1 cellular context compared by ENCODE assay signal in the genomic region with DNA sequence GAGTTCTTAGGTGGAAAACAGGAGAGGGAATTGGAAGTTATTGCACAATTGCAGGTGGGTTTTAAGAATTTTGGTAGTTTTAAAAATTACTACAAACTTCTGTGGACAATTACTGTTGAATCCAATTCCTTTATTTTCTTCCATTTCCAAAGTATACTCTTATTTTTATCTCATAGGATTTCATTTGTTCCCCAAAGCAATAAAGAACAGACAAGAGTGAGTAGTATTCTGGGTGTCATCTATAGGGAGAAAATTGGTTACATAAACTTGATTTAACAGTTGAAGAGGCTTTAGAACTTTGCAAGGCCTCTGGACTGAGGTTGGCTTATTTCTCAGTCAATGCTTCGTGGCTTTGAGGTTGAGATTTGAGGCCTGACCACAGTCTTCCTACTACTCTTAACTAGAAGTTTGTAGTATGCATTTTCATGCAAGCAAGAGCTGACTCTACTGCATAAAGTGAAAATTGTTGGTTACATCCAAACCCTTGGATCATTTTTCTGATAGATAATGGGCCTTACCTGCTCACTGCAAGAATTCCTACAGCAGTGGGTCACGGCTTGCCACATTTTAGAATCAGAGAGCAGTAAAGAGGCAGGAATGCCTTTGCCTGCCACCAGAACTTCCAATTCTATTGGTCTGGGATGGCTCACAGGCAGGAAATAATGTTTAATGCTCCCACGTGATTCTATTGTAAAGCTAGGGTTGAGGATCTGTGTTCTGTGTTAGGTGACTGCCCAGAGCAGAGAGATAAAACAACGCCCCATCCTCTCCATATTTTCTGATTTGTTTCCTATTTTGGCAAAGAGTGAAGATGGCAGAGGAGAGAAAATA.
TF ChIP-seq lines count a peak whose summit lies in the region.

No MANE protein-coding gene starts in this region.

TF ChIP-seq in HepG2, 621 proteins besides CTCF, POLR2A, EP300 and RAD21 (continued from another document and continues in another):
- TF ChIP-seq, protein P1, sequence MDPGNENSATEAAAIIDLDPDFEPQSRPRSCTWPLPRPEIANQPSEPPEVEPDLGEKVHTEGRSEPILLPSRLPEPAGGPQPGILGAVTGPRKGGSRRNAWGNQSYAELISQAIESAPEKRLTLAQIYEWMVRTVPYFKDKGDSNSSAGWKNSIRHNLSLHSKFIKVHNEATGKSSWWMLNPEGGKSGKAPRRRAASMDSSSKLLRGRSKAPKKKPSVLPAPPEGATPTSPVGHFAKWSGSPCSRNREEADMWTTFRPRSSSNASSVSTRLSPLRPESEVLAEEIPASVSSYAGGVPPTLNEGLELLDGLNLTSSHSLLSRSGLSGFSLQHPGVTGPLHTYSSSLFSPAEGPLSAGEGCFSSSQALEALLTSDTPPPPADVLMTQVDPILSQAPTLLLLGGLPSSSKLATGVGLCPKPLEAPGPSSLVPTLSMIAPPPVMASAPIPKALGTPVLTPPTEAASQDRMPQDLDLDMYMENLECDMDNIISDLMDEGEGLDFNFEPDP (CRISPR knock-in tag; conservative IDR thresholded peaks at IDR 0.05): 0 out of 2 replicates have a peak, but pooled peaks have one; percentile 89
- TF ChIP-seq ZNF772 (CRISPR knock-in tag; IDR thresholded peaks at IDR 0.05): peak; percentile 83
- TF ChIP-seq ZNF331 (CRISPR knock-in tag; IDR thresholded peaks at IDR 0.05): peak; percentile 14; the same call in 1 of the 2 replicates
- peak; percentile 29; the same call in 1 of the 2 replicates for TF ChIP-seq MIXL1 (CRISPR knock-in tag; IDR thresholded peaks at IDR 0.05)
- TF ChIP-seq PHF5A (CRISPR knock-in tag; IDR thresholded peaks at IDR 0.05; ENCODE audit: low read depth, unreplicated experiment): peak; percentile 32
- TF ChIP-seq ARHGAP35 (CRISPR knock-in tag; IDR thresholded peaks at IDR 0.05; ENCODE audit: borderline replicate concordance): 0 out of 2 replicates have a peak, but pooled peaks have one; percentile 33
- TF ChIP-seq ZNF761 (CRISPR knock-in tag; conservative IDR thresholded peaks at IDR 0.05): no peak
- TF ChIP-seq ZNF468 (CRISPR knock-in tag; IDR thresholded peaks at IDR 0.05): no peak
- no peak for TF ChIP-seq CBFB (CRISPR knock-in tag; IDR thresholded peaks at IDR 0.05)
- TF ChIP-seq ZFX (CRISPR knock-in tag; IDR thresholded peaks at IDR 0.05; ENCODE audit: low read depth): peak; percentile 58; the same call in 1 of the 2 replicates
- TF ChIP-seq AHR (CRISPR knock-in tag; IDR thresholded peaks at IDR 0.05): no peak
- no peak for TF ChIP-seq CBX2 (IDR thresholded peaks at IDR 0.05; ENCODE audit: low read depth, low read length)
- TF ChIP-seq CBX2 (CRISPR knock-in tag; IDR thresholded peaks at IDR 0.05; ENCODE audit: low read depth): peak; percentile 60; the same call in 1 of the 2 replicates
- TF ChIP-seq ZNF781 (CRISPR knock-in tag; IDR thresholded peaks at IDR 0.05; ENCODE audit: borderline replicate concordance, not compliant biosample characterization): peak; percentile 51
- peak; percentile 51; the same call in 1 of the 2 replicates for TF ChIP-seq CEBPG (CRISPR knock-in tag; IDR thresholded peaks at IDR 0.05)
- TF ChIP-seq TEAD2 (CRISPR knock-in tag; IDR thresholded peaks at IDR 0.05): no peak
- TF ChIP-seq, protein P2, sequence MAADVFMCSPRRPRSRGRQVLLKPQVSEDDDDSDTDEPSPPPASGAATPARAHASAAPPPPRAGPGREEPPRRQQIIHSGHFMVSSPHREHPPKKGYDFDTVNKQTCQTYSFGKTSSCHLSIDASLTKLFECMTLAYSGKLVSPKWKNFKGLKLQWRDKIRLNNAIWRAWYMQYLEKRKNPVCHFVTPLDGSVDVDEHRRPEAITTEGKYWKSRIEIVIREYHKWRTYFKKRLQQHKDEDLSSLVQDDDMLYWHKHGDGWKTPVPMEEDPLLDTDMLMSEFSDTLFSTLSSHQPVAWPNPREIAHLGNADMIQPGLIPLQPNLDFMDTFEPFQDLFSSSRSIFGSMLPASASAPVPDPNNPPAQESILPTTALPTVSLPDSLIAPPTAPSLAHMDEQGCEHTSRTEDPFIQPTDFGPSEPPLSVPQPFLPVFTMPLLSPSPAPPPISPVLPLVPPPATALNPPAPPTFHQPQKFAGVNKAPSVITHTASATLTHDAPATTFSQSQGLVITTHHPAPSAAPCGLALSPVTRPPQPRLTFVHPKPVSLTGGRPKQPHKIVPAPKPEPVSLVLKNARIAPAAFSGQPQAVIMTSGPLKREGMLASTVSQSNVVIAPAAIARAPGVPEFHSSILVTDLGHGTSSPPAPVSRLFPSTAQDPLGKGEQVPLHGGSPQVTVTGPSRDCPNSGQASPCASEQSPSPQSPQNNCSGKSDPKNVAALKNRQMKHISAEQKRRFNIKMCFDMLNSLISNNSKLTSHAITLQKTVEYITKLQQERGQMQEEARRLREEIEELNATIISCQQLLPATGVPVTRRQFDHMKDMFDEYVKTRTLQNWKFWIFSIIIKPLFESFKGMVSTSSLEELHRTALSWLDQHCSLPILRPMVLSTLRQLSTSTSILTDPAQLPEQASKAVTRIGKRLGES (CRISPR knock-in tag; IDR thresholded peaks at IDR 0.05; ENCODE audit: borderline replicate concordance): peak; percentile 71; the same call in 1 of the 2 replicates
- peak; percentile 72; the same call in 1 of the 2 replicates for TF ChIP-seq KDM4B (CRISPR knock-in tag; IDR thresholded peaks at IDR 0.05)
- peak; percentile 0; the same call in 1 of the 2 replicates for TF ChIP-seq ZNF343 (CRISPR knock-in tag; IDR thresholded peaks at IDR 0.05)
- TF ChIP-seq HNF4G (IDR thresholded peaks at IDR 0.05; ENCODE audit: borderline replicate concordance, low read depth, low read length): no peak
- TF ChIP-seq HNF4G (CRISPR knock-in tag; IDR thresholded peaks at IDR 0.05; ENCODE audit: borderline replicate concordance, low read depth): no peak
- TF ChIP-seq GZF1 (CRISPR knock-in tag; IDR thresholded peaks at IDR 0.05): 0 out of 2 replicates have a peak, but pooled peaks have one; percentile 18
- TF ChIP-seq, protein P3, sequence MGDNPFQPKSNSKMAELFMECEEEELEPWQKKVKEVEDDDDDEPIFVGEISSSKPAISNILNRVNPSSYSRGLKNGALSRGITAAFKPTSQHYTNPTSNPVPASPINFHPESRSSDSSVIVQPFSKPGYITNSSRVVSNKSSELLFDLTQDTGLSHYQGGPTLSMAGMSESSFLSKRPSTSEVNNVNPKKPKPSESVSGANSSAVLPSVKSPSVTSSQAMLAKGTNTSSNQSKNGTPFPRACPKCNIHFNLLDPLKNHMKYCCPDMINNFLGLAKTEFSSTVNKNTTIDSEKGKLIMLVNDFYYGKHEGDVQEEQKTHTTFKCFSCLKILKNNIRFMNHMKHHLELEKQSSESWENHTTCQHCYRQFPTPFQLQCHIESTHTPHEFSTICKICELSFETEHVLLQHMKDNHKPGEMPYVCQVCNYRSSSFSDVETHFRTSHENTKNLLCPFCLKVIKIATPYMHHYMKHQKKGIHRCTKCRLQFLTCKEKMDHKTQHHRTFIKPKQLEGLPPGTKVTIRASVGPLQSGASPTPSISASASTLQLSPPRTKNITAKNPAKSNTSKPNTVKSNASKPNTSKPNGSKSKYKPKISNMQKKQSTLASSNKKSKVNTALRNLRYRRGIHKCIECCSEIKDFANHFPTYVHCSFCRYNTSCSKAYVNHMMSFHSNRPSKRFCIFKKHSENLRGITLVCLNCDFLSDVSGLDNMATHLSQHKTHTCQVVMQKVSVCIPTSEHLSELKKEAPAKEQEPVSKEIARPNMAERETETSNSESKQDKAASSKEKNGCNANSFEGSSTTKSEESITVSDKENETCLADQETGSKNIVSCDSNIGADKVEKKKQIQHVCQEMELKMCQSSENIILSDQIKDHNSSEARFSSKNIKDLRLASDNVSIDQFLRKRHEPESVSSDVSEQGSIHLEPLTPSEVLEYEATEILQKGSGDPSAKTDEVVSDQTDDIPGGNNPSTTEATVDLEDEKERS (CRISPR knock-in tag; IDR thresholded peaks at IDR 0.05): no peak
- TF ChIP-seq CC2D1A (CRISPR knock-in tag; IDR thresholded peaks at IDR 0.05): 0 out of 2 replicates have a peak, but pooled peaks have one; percentile 76
- TF ChIP-seq RFXAP (CRISPR knock-in tag; IDR thresholded peaks at IDR 0.05; ENCODE audit: borderline replicate concordance): peak; percentile 7; the same call in 1 of the 2 replicates
- no peak for TF ChIP-seq ZNF720 (CRISPR knock-in tag; IDR thresholded peaks at IDR 0.05)
- TF ChIP-seq ZNF30 (CRISPR knock-in tag; IDR thresholded peaks at IDR 0.05): peak; percentile 66; the same call in 1 of the 2 replicates
- peak; percentile 35; the same call in 1 of the 2 replicates for TF ChIP-seq ARNT2 (CRISPR knock-in tag; IDR thresholded peaks at IDR 0.05; ENCODE audit: low read depth)
- TF ChIP-seq LCORL (IDR thresholded peaks at IDR 0.05): no peak
- TF ChIP-seq LCORL (CRISPR knock-in tag; IDR thresholded peaks at IDR 0.05): peak; percentile 32; the same call in 1 of the 2 replicates
- 0 out of 2 replicates have a peak, but pooled peaks have one; percentile 60 for TF ChIP-seq TOPORS (CRISPR knock-in tag; IDR thresholded peaks at IDR 0.05)
- TF ChIP-seq EED (CRISPR knock-in tag; IDR thresholded peaks at IDR 0.05): no peak
- TF ChIP-seq MBNL3 (CRISPR knock-in tag; conservative IDR thresholded peaks at IDR 0.05): no peak
- 0 out of 2 replicates have a peak, but pooled peaks have one; percentile 1 for TF ChIP-seq ZNF670 (CRISPR knock-in tag; IDR thresholded peaks at IDR 0.05; ENCODE audit: borderline replicate concordance)
- TF ChIP-seq, protein P4, sequence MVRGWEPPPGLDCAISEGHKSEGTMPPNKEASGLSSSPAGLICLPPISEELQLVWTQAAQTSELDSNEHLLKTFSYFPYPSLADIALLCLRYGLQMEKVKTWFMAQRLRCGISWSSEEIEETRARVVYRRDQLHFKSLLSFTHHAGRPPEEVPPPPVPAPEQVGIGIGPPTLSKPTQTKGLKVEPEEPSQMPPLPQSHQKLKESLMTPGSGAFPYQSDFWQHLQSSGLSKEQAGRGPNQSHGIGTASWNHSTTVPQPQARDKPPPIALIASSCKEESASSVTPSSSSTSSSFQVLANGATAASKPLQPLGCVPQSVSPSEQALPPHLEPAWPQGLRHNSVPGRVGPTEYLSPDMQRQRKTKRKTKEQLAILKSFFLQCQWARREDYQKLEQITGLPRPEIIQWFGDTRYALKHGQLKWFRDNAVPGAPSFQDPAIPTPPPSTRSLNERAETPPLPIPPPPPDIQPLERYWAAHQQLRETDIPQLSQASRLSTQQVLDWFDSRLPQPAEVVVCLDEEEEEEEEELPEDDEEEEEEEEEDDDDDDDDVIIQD (CRISPR knock-in tag; IDR thresholded peaks at IDR 0.05; ENCODE audit: low read depth): no peak
- TF ChIP-seq SNAPC2 (CRISPR knock-in tag; IDR thresholded peaks at IDR 0.05): 0 out of 2 replicates have a peak, but pooled peaks have one; percentile 46
- 0 out of 2 replicates have a peak, but pooled peaks have one; percentile 1 for TF ChIP-seq KDM5A (IDR thresholded peaks at IDR 0.05; ENCODE audit: borderline replicate concordance, low read length)
- TF ChIP-seq, protein P5, sequence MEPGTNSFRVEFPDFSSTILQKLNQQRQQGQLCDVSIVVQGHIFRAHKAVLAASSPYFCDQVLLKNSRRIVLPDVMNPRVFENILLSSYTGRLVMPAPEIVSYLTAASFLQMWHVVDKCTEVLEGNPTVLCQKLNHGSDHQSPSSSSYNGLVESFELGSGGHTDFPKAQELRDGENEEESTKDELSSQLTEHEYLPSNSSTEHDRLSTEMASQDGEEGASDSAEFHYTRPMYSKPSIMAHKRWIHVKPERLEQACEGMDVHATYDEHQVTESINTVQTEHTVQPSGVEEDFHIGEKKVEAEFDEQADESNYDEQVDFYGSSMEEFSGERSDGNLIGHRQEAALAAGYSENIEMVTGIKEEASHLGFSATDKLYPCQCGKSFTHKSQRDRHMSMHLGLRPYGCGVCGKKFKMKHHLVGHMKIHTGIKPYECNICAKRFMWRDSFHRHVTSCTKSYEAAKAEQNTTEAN (CRISPR knock-in tag; conservative IDR thresholded peaks at IDR 0.05): 0 out of 2 replicates have a peak, but pooled peaks have one; percentile 51
- 0 out of 2 replicates have a peak, but pooled peaks have one; percentile 68 for TF ChIP-seq ELF4 (CRISPR knock-in tag; IDR thresholded peaks at IDR 0.05; ENCODE audit: borderline replicate concordance)
- TF ChIP-seq HIVEP1 (CRISPR knock-in tag; IDR thresholded peaks at IDR 0.05): no peak
- peak; percentile 60; the same call in 1 of the 2 replicates for TF ChIP-seq SNAI1 (CRISPR knock-in tag; IDR thresholded peaks at IDR 0.05; ENCODE audit: borderline replicate concordance)
- no peak for TF ChIP-seq RELA (CRISPR knock-in tag; IDR thresholded peaks at IDR 0.05)
- TF ChIP-seq SIN3A (IDR thresholded peaks at IDR 0.05; ENCODE audit: borderline replicate concordance, low read depth, low read length): no peak
- no peak for TF ChIP-seq SOX13 (IDR thresholded peaks at IDR 0.05)
- 0 out of 4 replicates have a peak, but pooled peaks of 1 of the 2 experiments have one; percentile 8 for TF ChIP-seq SOX13 (CRISPR knock-in tag; conservative IDR thresholded peaks at IDR 0.05 in 1 of 2, IDR thresholded peaks at IDR 0.05 in 1 of 2)
- TF ChIP-seq MEF2D (CRISPR knock-in tag; IDR thresholded peaks at IDR 0.05): peak; percentile 63; the same call in 1 of the 2 replicates
- TF ChIP-seq, protein P6, sequence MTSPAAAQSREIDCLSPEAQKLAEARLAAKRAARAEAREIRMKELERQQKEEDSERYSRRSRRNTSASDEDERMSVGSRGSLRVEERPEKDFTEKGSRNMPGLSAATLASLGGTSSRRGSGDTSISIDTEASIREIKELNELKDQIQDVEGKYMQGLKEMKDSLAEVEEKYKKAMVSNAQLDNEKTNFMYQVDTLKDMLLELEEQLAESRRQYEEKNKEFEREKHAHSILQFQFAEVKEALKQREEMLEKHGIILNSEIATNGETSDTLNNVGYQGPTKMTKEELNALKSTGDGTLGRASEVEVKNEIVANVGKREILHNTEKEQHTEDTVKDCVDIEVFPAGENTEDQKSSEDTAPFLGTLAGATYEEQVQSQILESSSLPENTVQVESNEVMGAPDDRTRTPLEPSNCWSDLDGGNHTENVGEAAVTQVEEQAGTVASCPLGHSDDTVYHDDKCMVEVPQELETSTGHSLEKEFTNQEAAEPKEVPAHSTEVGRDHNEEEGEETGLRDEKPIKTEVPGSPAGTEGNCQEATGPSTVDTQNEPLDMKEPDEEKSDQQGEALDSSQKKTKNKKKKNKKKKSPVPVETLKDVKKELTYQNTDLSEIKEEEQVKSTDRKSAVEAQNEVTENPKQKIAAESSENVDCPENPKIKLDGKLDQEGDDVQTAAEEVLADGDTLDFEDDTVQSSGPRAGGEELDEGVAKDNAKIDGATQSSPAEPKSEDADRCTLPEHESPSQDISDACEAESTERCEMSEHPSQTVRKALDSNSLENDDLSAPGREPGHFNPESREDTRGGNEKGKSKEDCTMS (CRISPR knock-in tag; conservative IDR thresholded peaks at IDR 0.05): no peak
- TF ChIP-seq PHB2 (IDR thresholded peaks at IDR 0.05; ENCODE audit: partially characterized antibody): no peak
- TF ChIP-seq BCL6 (CRISPR knock-in tag; IDR thresholded peaks at IDR 0.05): no peak
- TF ChIP-seq SP140L (CRISPR knock-in tag; IDR thresholded peaks at IDR 0.05; ENCODE audit: borderline replicate concordance): 0 out of 2 replicates have a peak, but pooled peaks have one; percentile 43
- TF ChIP-seq, protein P7, sequence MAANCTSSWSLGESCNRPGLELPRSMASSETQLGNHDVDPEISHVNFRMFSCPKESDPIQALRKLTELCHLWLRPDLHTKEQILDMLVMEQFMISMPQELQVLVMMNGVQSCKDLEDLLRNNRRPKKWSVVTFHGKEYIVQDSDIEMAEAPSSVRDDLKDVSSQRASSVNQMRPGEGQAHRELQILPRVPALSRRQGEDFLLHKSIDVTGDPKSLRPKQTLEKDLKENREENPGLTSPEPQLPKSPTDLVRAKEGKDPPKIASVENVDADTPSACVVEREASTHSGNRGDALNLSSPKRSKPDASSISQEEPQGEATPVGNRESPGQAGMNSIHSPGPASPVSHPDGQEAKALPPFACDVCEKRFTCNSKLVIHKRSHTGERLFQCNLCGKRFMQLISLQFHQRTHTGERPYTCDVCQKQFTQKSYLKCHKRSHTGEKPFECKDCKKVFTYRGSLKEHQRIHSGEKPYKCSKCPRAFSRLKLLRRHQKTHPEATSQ (CRISPR knock-in tag; IDR thresholded peaks at IDR 0.05; ENCODE audit: borderline replicate concordance): peak; percentile 23; the same call in 1 of the 2 replicates
